8 cellular contexts compared by ENCODE assay signal in genomic region chr13:32031025-32031814, GRCh38. TPM values are rescaled to one million over a fixed set of nuclear protein-coding genes. Genes with fewer than 3 reads are reported as not detected.
A peak's percentile ranks its signal among the peaks of the same experiment; 100 is the strongest.
DNase-seq lines count a peak whose midpoint lies in the region; ATAC-seq and TF ChIP-seq lines count a peak whose summit lies in the region.

Gene FRY, plus strand, starts transcription at chr13:32031774. Its CDS starts 22 bp downstream, at chr13:32031796.

- peaks cover 18% of the 10 kb centered on the region for H3K27me3 Mint-ChIP-seq in activated naive CD8-positive, alpha-beta T cell
- H3K27me3 Mint-ChIP-seq in glutamatergic neuron (ENCODE audit: unreplicated experiment): peaks cover 9% of the 10 kb centered on the region

- H3K79me2 ChIP-seq in osteoblast (ENCODE audit: insufficient read depth, low read length): peaks cover 18% of the 10 kb centered on the region

- H3K4me2 ChIP-seq in osteoblast (ENCODE audit: insufficient read depth, low read length): peak within 1 kb of the TSS; percentile 88

- 1% methylated on average over 59 of the region's 59 CpGs for WGBS in HUES64
- 0 to 1% methylated on average over 22 to 41 of the region's 59 CpGs for WGBS in tibial nerve, 2 donors

- H3K27ac Mint-ChIP-seq in activated naive CD8-positive, alpha-beta T cell: no peak within 1 kb of the TSS
- peak within 1 kb of the TSS; percentile 98 for H3K27ac Mint-ChIP-seq in glutamatergic neuron (ENCODE audit: unreplicated experiment)

- ATAC-seq in GM21515 (IDR thresholded peaks at IDR 0.05; ENCODE audit: unreplicated experiment): peak; percentile 76

- no peak for TF ChIP-seq CTCF in glutamatergic neuron (IDR thresholded peaks at IDR 0.05; ENCODE audit: partially characterized antibody, unreplicated experiment)
- no peak for TF ChIP-seq CTCF in osteoblast (IDR thresholded peaks at IDR 0.05; ENCODE audit: extremely low read depth, low read depth, low read length)
- TF ChIP-seq CTCF in tibial nerve (IDR thresholded peaks at IDR 0.05): peak in 3 of 5 experiments; percentile 6 to 16 (median 16)

- no peak for TF ChIP-seq POLR2A in tibial nerve (IDR thresholded peaks at IDR 0.05)

- TF ChIP-seq EP300 in tibial nerve (IDR thresholded peaks at IDR 0.05): peak in 1 of 2 donors; percentile 59

- H2AFZ ChIP-seq in osteoblast (ENCODE audit: low read length): peak within 1 kb of the TSS; percentile 90

- H3K4me1 ChIP-seq in HUES64 (ENCODE audit: insufficient read depth, low read length) (peaks cover 37% of the 10 kb centered on the region), SJSA1 (replicated peaks) (peaks cover 18% of the 10 kb centered on the region), osteoblast (ENCODE audit: insufficient read depth, low read length) (peaks cover 7% of the 10 kb centered on the region), tibial nerve (peaks cover 0 to 12% (median 0%) of the 10 kb centered on the region in 4 donors)

- H3K4me3 Mint-ChIP-seq in activated naive CD8-positive, alpha-beta T cell: peak within 1 kb of the TSS; percentile 92
- H3K4me3 Mint-ChIP-seq in glutamatergic neuron (ENCODE audit: unreplicated experiment): peak within 1 kb of the TSS; percentile 92

- DNase-seq in DMS53 (lab: John Stamatoyannopoulos, UW) (peak; percentile 92), SJSA1 (ENCODE audit: low read depth in 1 of 2, low spot score in 2 of 2) (peak; percentile 46 to 48), glutamatergic neuron (peak; percentile 85), osteoblast (ENCODE audit: insufficient read length, low spot score, missing footprints) (peak; percentile 89), tibial nerve (ENCODE audit: low spot score in 2 of 2) (peak; percentile 22 to 27)

- H3K9me3 Mint-ChIP-seq in activated naive CD8-positive, alpha-beta T cell (ENCODE audit: low read depth): no peaks in the 10 kb centered on the region
- peaks cover 10% of the 10 kb centered on the region for H3K9me3 Mint-ChIP-seq in glutamatergic neuron (ENCODE audit: unreplicated experiment)

- H3K27ac ChIP-seq in HUES64 (ENCODE audit: low read depth, low read length) (peak within 1 kb of the TSS; percentile 73; the same call in 1 of the 2 replicates), SJSA1 (no peak within 1 kb of the TSS), osteoblast (ENCODE audit: low read depth, low read length) (peak within 1 kb of the TSS; percentile 55), tibial nerve (peak within 1 kb of the TSS; percentile 65 to 83 (median 76))

- H3K36me3 Mint-ChIP-seq in activated naive CD8-positive, alpha-beta T cell: no peaks in the 10 kb centered on the region
- no peaks in the 10 kb centered on the region for H3K36me3 Mint-ChIP-seq in glutamatergic neuron (ENCODE audit: unreplicated experiment)

- H3K4me3 ChIP-seq in HUES64 (ENCODE audit: low read length): peak within 1 kb of the TSS; percentile 77
- peak within 1 kb of the TSS; percentile 57 for H3K4me3 ChIP-seq in SJSA1
- H3K4me3 ChIP-seq in osteoblast (ENCODE audit: insufficient read depth, low read length): peak within 1 kb of the TSS; percentile 91
- H3K4me3 ChIP-seq in tibial nerve: peak within 1 kb of the TSS; percentile 68 to 88 (median 70)

- H3K9me3 ChIP-seq in HUES64 (ENCODE audit: insufficient read depth, low read depth, low read length) (no peaks in the 10 kb centered on the region), SJSA1 (replicated peaks) (no peaks in the 10 kb centered on the region), osteoblast (ENCODE audit: low read depth, low read length) (no peaks in the 10 kb centered on the region), tibial nerve (no peaks in the 10 kb centered on the region)

- peaks cover 12% of the 10 kb centered on the region for H3K4me1 Mint-ChIP-seq in activated naive CD8-positive, alpha-beta T cell (ENCODE audit: low read depth)
- peaks cover 29% of the 10 kb centered on the region for H3K4me1 Mint-ChIP-seq in glutamatergic neuron (ENCODE audit: low read depth, unreplicated experiment)

- H3K27me3 ChIP-seq in HUES64 (ENCODE audit: insufficient read depth, low read length) (no peaks in the 10 kb centered on the region), SJSA1 (replicated peaks) (no peaks in the 10 kb centered on the region; the same call in 1 of the 2 replicates), osteoblast (ENCODE audit: insufficient read depth, low read length) (no peaks in the 10 kb centered on the region), tibial nerve (no peaks in the 10 kb centered on the region)

- no peaks in the 10 kb centered on the region for H4K20me1 ChIP-seq in osteoblast (ENCODE audit: insufficient read depth, low read length)

- peak within 1 kb of the TSS; percentile 62 for H3K9ac ChIP-seq in HUES64 (ENCODE audit: low read depth, low read length)

- H3K36me3 ChIP-seq in HUES64 (ENCODE audit: insufficient read depth, low read length) (no peaks in the 10 kb centered on the region), SJSA1 (no peaks in the 10 kb centered on the region), osteoblast (ENCODE audit: insufficient read depth, low read length) (no peaks in the 10 kb centered on the region), tibial nerve (no peaks in the 10 kb centered on the region)

RNA-seq across cellular contexts. Expression of gene FRY, which starts in this region (rescaled TPM):
- 2.7 TPM for polyA plus RNA-seq in HUES64 (2013, experiment 1 of 2)
- 1.8 TPM for polyA plus RNA-seq in HUES64 (2013, experiment 2 of 2)
- total RNA-seq in SJSA1 (2014; rRNA removed; shearing (Covaris generic)): 2.0 and 2.5 TPM in 2 replicates
- total RNA-seq in glutamatergic neuron (ENCODE audit: unreplicated experiment): 83.6 TPM
- total RNA-seq in osteoblast: 8.3 and 12.3 TPM in 2 replicates
- 10 to 100 TPM; 48.9 to 94.6 (median 75.8) TPM for total RNA-seq in tibial nerve

Comparison
In these comparisons a context has a peak if more than half of its experiments do, and no peak if none do; other contexts are left out.
1. DNase-seq: peak in every context shown above with its lines; median percentile 92 in DMS53; 89 in osteoblast; 85 in glutamatergic neuron; 47 in SJSA1; 24 in tibial nerve.
2. CTCF ChIP-seq: peak in tibial nerve (3 of 5); none in glutamatergic neuron (single experiment) and osteoblast (single experiment).
3. Peak in every context shown above with its lines, with median percentiles within 50 percentile points of each other: H3K4me3 ChIP-seq.